Comparison of ENCODE assay signal across 29 cellular contexts in the genomic region with DNA sequence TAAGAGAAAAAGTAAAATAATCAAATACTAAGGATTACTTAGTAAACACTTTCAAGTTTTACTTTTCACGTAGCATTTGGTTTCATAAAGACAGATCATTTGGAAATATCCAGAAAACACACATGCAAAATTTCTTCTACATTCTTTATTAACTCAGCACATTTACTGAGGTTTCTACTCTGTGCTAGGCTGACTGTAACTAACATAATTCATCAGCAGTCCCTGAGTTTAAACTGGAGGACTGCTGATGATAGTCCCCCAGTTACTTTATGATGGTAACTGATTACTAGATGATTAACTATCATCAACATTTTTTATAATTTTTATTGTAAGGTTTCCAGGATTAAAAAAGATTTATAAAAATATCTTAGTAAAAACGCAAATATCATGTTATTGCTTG. TPM values are rescaled to one million over a fixed set of nuclear protein-coding genes. Genes with fewer than 3 reads are reported as not detected.
DNase-seq lines count a peak whose midpoint lies in the region; ATAC-seq, FAIRE-seq and TF ChIP-seq lines count a peak whose summit lies in the region.
"Had no signal": no experiment of that assay in that cellular context is flagged by ENCODE, and none has a peak within 500 bp of the region (broad histone marks: within the 10 kb centered on the region; RNA-seq: fewer than 3 reads in every experiment).

No MANE protein-coding gene starts in this region.

- peaks cover 0 to 26% (median 24%) of the 10 kb centered on the region in 3 experiments for H3K36me3 ChIP-seq in naive thymus-derived CD4-positive, alpha-beta T cell (ENCODE audit: control insufficient read depth in 2 of 3, insufficient read depth in 3 of 3, low read length in 3 of 3)
- no peaks in the 10 kb centered on the region for H3K36me3 ChIP-seq in PC-3 (ENCODE audit: low read depth, low read length)
- H3K36me3 ChIP-seq: breast epithelium, neutrophil, right lobe of liver had no signal

- intact Hi-C loops in naive thymus-derived CD4-positive, alpha-beta T cell (cut with micrococcal nuclease) = loop anchor here in 1 of 2 donors (1.0 to 2.0 kb wide), 2 partner anchors 9 to 14 kb away; no protein-coding TSS in a partner anchor
- intact Hi-C loops in PC-3 (cut with micrococcal nuclease) (no loop called here), cardiac septum (cut with DNase I) (no loop called here)

- H3K9me3 ChIP-seq in naive thymus-derived CD4-positive, alpha-beta T cell (ENCODE audit: control insufficient read depth in 2 of 3, low read length in 3 of 3) = no peaks in the 10 kb centered on the region
- no peaks in the 10 kb centered on the region for H3K9me3 ChIP-seq in PC-3 (ENCODE audit: low read length)
- H3K9me3 ChIP-seq: breast epithelium, neutrophil, right lobe of liver, SK-N-SH had no signal

- H4K20me1 ChIP-seq in PC-3 (ENCODE audit: low read length) = no peaks in the 10 kb centered on the region

- CTCF ChIA-PET in activated CD8-positive, alpha-beta T cell treated with anti-CD3 and anti-CD28 coated beads, Interleukin-2, amount 10 ng/mL, durations not matched to agents 7 days and 5 days (lab: Charles Lee) = interaction anchor here (0.9 to 6.0 kb wide), 8 partner anchors 11 to 422 kb away, joined by 3 to 33 read pairs (median 20); no protein-coding TSS in a partner anchor
- CTCF ChIA-PET in naive thymus-derived CD4-positive, alpha-beta T cell (lab: Charles Lee) = interaction anchor here (0.6 to 4.7 kb wide), 6 partner anchors 8 to 416 kb away, joined by 3 to 22 read pairs (median 3); no protein-coding TSS in a partner anchor
- CTCF ChIA-PET in PC-3 (lab: Charles Lee) = no interaction called here

- peak overlapping the region; percentile 94 for H3K27ac Mint-ChIP-seq in activated T-cell treated with anti-CD3 and anti-CD28 coated beads, Interleukin-2, amount 50 U/mL, for 72 hours
- peak overlapping the region; percentile 31 for H3K27ac Mint-ChIP-seq in activated CD8-positive, alpha-beta T cell treated with anti-CD3 and anti-CD28 coated beads, Interleukin-2, amount 10 ng/mL, durations not matched to agents 7 days and 5 days
- H3K27ac Mint-ChIP-seq in naive thymus-derived CD4-positive, alpha-beta T cell = peak overlapping the region; percentile 66 to 97 (median 92)
- H3K27ac Mint-ChIP-seq: WTC11 had no signal

- H3K27me3 ChIP-seq in naive thymus-derived CD4-positive, alpha-beta T cell (ENCODE audit: control insufficient read depth in 2 of 2, insufficient read depth in 2 of 2, low read length in 2 of 2) = no peaks in the 10 kb centered on the region
- H3K27me3 ChIP-seq in PC-3 (ENCODE audit: low read length) = no peaks in the 10 kb centered on the region
- H3K27me3 ChIP-seq: right lobe of liver had no signal

- H3K79me2 ChIP-seq in PC-3 (ENCODE audit: low read length) = no peaks in the 10 kb centered on the region

- DNase-seq in activated T-cell treated with anti-CD3 and anti-CD28 coated beads, Interleukin-2, amount 50 U/mL, for 72 hours = no peak
- DNase-seq in activated T-cell treated with anti-CD3 and anti-CD28 coated beads, Interleukin-2, amount 50 U/mL, for 48 hours = no peak
- no peak for DNase-seq in GM12892 (ENCODE audit: insufficient read length)
- DNase-seq in activated CD8-positive, alpha-beta T cell treated with anti-CD3 and anti-CD28 coated beads, Interleukin-2, amount 10 ng/mL, durations not matched to agents 7 days and 5 days = no peak
- no peak for DNase-seq in naive thymus-derived CD4-positive, alpha-beta T cell
- DNase-seq in PC-3 = no peak
- no peak for DNase-seq in cardiac septum (ENCODE audit: low spot score)
- no peak for DNase-seq in HPDE6-E6E7 (ENCODE audit: extremely low spot score)
- DNase-seq: effector CD4-positive, alpha-beta T cell; GM23248; Kasumi-1; mesenchymal stem cell; MV-4-11; NCI-H1436 treated with DMSO at 0.1 percent for 48 hours; NCI-H2107; NCI-H446; NCI-H774; right lobe of liver; SK-N-SH; stimulated activated CD4-positive, alpha-beta T cell treated with anti-CD3 and anti-CD28 coated beads, Interleukin-2, amount 100 ng/mL, for 48 hours; T1000 had no signal

- peak; percentile 48 to 65 for ATAC-seq in activated T-cell treated with anti-CD3 and anti-CD28 coated beads, Interleukin-2, amount 50 U/mL, for 72 hours (replicated peaks in 1 of 2)
- no peak for ATAC-seq in activated CD8-positive, alpha-beta T cell treated with anti-CD3 and anti-CD28 coated beads, Interleukin-2, amount 10 ng/mL, durations not matched to agents 7 days and 5 days
- ATAC-seq in naive thymus-derived CD4-positive, alpha-beta T cell = no peak
- no peak for ATAC-seq in PC-3
- ATAC-seq: HepG2, left lobe of liver, right lobe of liver had no signal

- H2AFZ ChIP-seq in PC-3 (ENCODE audit: low read length) = no peak overlapping the region
- H2AFZ ChIP-seq: GM23248 had no signal

- H3K4me1 Mint-ChIP-seq in activated T-cell treated with anti-CD3 and anti-CD28 coated beads, Interleukin-2, amount 50 U/mL, for 72 hours (ENCODE audit: low read depth) = peaks cover 92% of the 10 kb centered on the region
- H3K4me1 Mint-ChIP-seq in activated CD8-positive, alpha-beta T cell treated with anti-CD3 and anti-CD28 coated beads, Interleukin-2, amount 10 ng/mL, durations not matched to agents 7 days and 5 days (ENCODE audit: low read depth) = peaks cover 84% of the 10 kb centered on the region
- peaks cover 28 to 99% (median 79%) of the 10 kb centered on the region in 7 donors for H3K4me1 Mint-ChIP-seq in naive thymus-derived CD4-positive, alpha-beta T cell

- H3K9me2 ChIP-seq in PC-3 (replicated peaks; ENCODE audit: low read length) = no peaks in the 10 kb centered on the region
- H3K9me2 ChIP-seq: SK-N-SH had no signal

- TF ChIP-seq POLR2A in GM12892 (IDR thresholded peaks at IDR 0.05; ENCODE audit: low read depth, low read length) = no peak

- H3K4me3 Mint-ChIP-seq in activated T-cell treated with anti-CD3 and anti-CD28 coated beads, Interleukin-2, amount 50 U/mL, for 72 hours = peak overlapping the region; percentile 83 to 89
- peak overlapping the region; percentile 53 for H3K4me3 Mint-ChIP-seq in activated CD8-positive, alpha-beta T cell treated with anti-CD3 and anti-CD28 coated beads, Interleukin-2, amount 10 ng/mL, durations not matched to agents 7 days and 5 days
- H3K4me3 Mint-ChIP-seq in naive thymus-derived CD4-positive, alpha-beta T cell = peak overlapping the region; percentile 39 to 100 (median 97)
- H3K4me3 Mint-ChIP-seq: WTC11 had no signal

- no peaks in the 10 kb centered on the region for H3F3A ChIP-seq in PC-3 (ENCODE audit: low read length, unreplicated experiment)

- H3K27me3 Mint-ChIP-seq in activated T-cell treated with anti-CD3 and anti-CD28 coated beads, Interleukin-2, amount 50 U/mL, for 72 hours (ENCODE audit: low read depth) = no peaks in the 10 kb centered on the region
- no peaks in the 10 kb centered on the region for H3K27me3 Mint-ChIP-seq in activated CD8-positive, alpha-beta T cell treated with anti-CD3 and anti-CD28 coated beads, Interleukin-2, amount 10 ng/mL, durations not matched to agents 7 days and 5 days (ENCODE audit: low read depth)
- H3K27me3 Mint-ChIP-seq in naive thymus-derived CD4-positive, alpha-beta T cell = no peaks in the 10 kb centered on the region

- H3K4me1 ChIP-seq in naive thymus-derived CD4-positive, alpha-beta T cell (ENCODE audit: control insufficient read depth in 2 of 2, insufficient read depth in 2 of 2, low read length in 2 of 2) = peaks cover 42 to 67% of the 10 kb centered on the region in 2 donors
- H3K4me1 ChIP-seq in PC-3 (ENCODE audit: insufficient read depth, low read length) = no peaks in the 10 kb centered on the region
- H3K4me1 ChIP-seq: breast epithelium, right lobe of liver had no signal

- peak; percentile 38 for FAIRE-seq in GM12892 (lab: Jason Lieb, UNC)
- FAIRE-seq: colon, D721Med, HepG2 had no signal

- no peak for TF ChIP-seq CTCF in PC-3 (conservative IDR thresholded peaks at IDR 0.05; ENCODE audit: low read depth, low read length)

- H3K4me3 ChIP-seq in naive thymus-derived CD4-positive, alpha-beta T cell (ENCODE audit: low read length) = peak overlapping the region; percentile 14
- H3K4me3 ChIP-seq in PC-3 (ENCODE audit: low read length) = no peak overlapping the region
- H3K4me3 ChIP-seq: breast epithelium, GM23248, right lobe of liver had no signal

- peaks cover 8 to 17% of the 10 kb centered on the region in 2 donors for H3K36me3 Mint-ChIP-seq in activated T-cell treated with anti-CD3 and anti-CD28 coated beads, Interleukin-2, amount 50 U/mL, for 72 hours (ENCODE audit: insufficient read depth in 2 of 2)
- H3K36me3 Mint-ChIP-seq in activated CD8-positive, alpha-beta T cell treated with anti-CD3 and anti-CD28 coated beads, Interleukin-2, amount 10 ng/mL, durations not matched to agents 7 days and 5 days (ENCODE audit: low read depth) = peaks cover 65% of the 10 kb centered on the region
- peaks cover 15 to 68% (median 58%) of the 10 kb centered on the region in 5 donors for H3K36me3 Mint-ChIP-seq in naive thymus-derived CD4-positive, alpha-beta T cell
- H3K36me3 Mint-ChIP-seq: WTC11 had no signal

- no peak overlapping the region for H3K9ac ChIP-seq in PC-3 (ENCODE audit: low read length)
- H3K9ac ChIP-seq: GM23248, SK-N-SH had no signal

- no TSS peak for BruUV-seq in PC-3 (replicated peaks; lab: Mats Ljungman, UMichigan)

- H3K9me3 Mint-ChIP-seq in activated T-cell treated with anti-CD3 and anti-CD28 coated beads, Interleukin-2, amount 50 U/mL, for 72 hours = no peaks in the 10 kb centered on the region
- H3K9me3 Mint-ChIP-seq in activated CD8-positive, alpha-beta T cell treated with anti-CD3 and anti-CD28 coated beads, Interleukin-2, amount 10 ng/mL, durations not matched to agents 7 days and 5 days (ENCODE audit: insufficient read depth) = no peaks in the 10 kb centered on the region
- H3K9me3 Mint-ChIP-seq in naive thymus-derived CD4-positive, alpha-beta T cell = no peaks in the 10 kb centered on the region
- H3K9me3 Mint-ChIP-seq: WTC11 had no signal

- H3K4me2 ChIP-seq in PC-3 (ENCODE audit: low read length) = no peak overlapping the region
- H3K4me2 ChIP-seq: SK-N-SH had no signal

- peak overlapping the region; percentile 87 for H3K27ac ChIP-seq in naive thymus-derived CD4-positive, alpha-beta T cell (ENCODE audit: low read depth, low read length)
- no peak overlapping the region for H3K27ac ChIP-seq in PC-3 (ENCODE audit: low read length)
- H3K27ac ChIP-seq: breast epithelium, C4-2B, GM23248, neutrophil, right lobe of liver had no signal

- POLR2A ChIA-PET in activated CD8-positive, alpha-beta T cell treated with anti-CD3 and anti-CD28 coated beads, Interleukin-2, amount 10 ng/mL, durations not matched to agents 7 days and 5 days (lab: Charles Lee) = interaction anchor here (0.9 to 4.9 kb wide), 2 partner anchors 12 to 49 kb away, joined by 3 to 20 read pairs; a partner anchor contains a TSS
- POLR2A ChIA-PET in naive thymus-derived CD4-positive, alpha-beta T cell (lab: Charles Lee) = interaction anchor here (0.6 to 13.0 kb wide), 12 partner anchors 13 to 311 kb away, joined by 3 to 191 read pairs (median 6); a partner anchor contains a TSS
- POLR2A ChIA-PET in PC-3 (lab: Charles Lee; ENCODE audit: unreplicated experiment) = no interaction called here

RNA-seq across cellular contexts. Expression of a gene that starts 12.3 kb away (rescaled TPM):
- 100 to 1,000 TPM; 130 to 175 TPM for total RNA-seq in activated T-cell treated with anti-CD3 and anti-CD28 coated beads, Interleukin-2, amount 50 U/mL, for 72 hours
- 20.9 TPM for polyA plus RNA-seq in GM12892 (2012; ENCODE audit: missing spikeins)
- 100 to 1,000 TPM; 205 to 246 TPM for total RNA-seq in activated CD8-positive, alpha-beta T cell treated with anti-CD3 and anti-CD28 coated beads, Interleukin-2, amount 10 ng/mL, durations not matched to agents 7 days and 5 days
- total RNA-seq in naive thymus-derived CD4-positive, alpha-beta T cell = 100 to 1,000 TPM; 270 to 830 (median 674) TPM
- 100 to 1,000 TPM; 637 to 928 TPM for polyA plus RNA-seq in naive thymus-derived CD4-positive, alpha-beta T cell
- total RNA-seq in PC-3 (2014; rRNA removed) (0.58 and 2.4 TPM in 2 replicates), cardiac septum (4.5 TPM)
- total RNA-seq: GM23248 had no signal

Comparison
In these comparisons a context has a peak if more than half of its experiments do, and no peak if none do; other contexts are left out.
1. ATAC-seq: peak in activated T-cell treated with anti-CD3 and anti-CD28 coated beads, Interleukin-2, amount 50 U/mL, for 72 hours (2 of 2); none in activated CD8-positive, alpha-beta T cell treated with anti-CD3 and anti-CD28 coated beads, Interleukin-2, amount 10 ng/mL, durations not matched to agents 7 days and 5 days (single experiment), naive thymus-derived CD4-positive, alpha-beta T cell (single experiment) and PC-3 (single experiment).
2. H3K27ac Mint-ChIP-seq: peak in every context shown above with its lines; median percentile 94 in activated T-cell treated with anti-CD3 and anti-CD28 coated beads, Interleukin-2, amount 50 U/mL, for 72 hours; 92 in naive thymus-derived CD4-positive, alpha-beta T cell; 31 in activated CD8-positive, alpha-beta T cell treated with anti-CD3 and anti-CD28 coated beads, Interleukin-2, amount 10 ng/mL, durations not matched to agents 7 days and 5 days.
3. RNA of a gene that starts 12.3 kb away (total RNA-seq): 270 to 830 TPM in naive thymus-derived CD4-positive, alpha-beta T cell, 205 to 246 TPM in activated CD8-positive, alpha-beta T cell treated with anti-CD3 and anti-CD28 coated beads, Interleukin-2, amount 10 ng/mL, durations not matched to agents 7 days and 5 days and 130 to 175 TPM in activated T-cell treated with anti-CD3 and anti-CD28 coated beads, Interleukin-2, amount 50 U/mL, for 72 hours; 4.5 TPM in cardiac septum (single experiment) and 0.58 to 2.4 TPM in PC-3; every median in the first group is over 10 times any median in the second.
4. Peak in every context shown above with its lines, with median percentiles within 50 percentile points of each other: H3K4me3 Mint-ChIP-seq.